ENCODE assay signal across 23 cellular contexts in genomic region chr20:3862333-3862732, GRCh38.
"Had no signal": no experiment of that assay in that cellular context is flagged by ENCODE, and none has a peak within 500 bp of the region (broad histone marks: within the 10 kb centered on the region; RNA-seq: fewer than 3 reads in every experiment).

No MANE protein-coding gene starts in this region.

- H3K27ac ChIP-seq: colonic mucosa, left ventricle myocardium inferior, lower lobe of right lung, pancreas, thoracic aorta, tibial nerve, upper lobe of left lung had no signal

- FAIRE-seq: frontal cortex, pancreas, urothelium cell line had no signal

- ATAC-seq: left colon; lower lobe of right lung; natural killer cell; pancreas; sciatic nerve; stimulated activated effector memory CD8-positive, alpha-beta T cell treated with anti-CD3 and anti-CD28 coated beads, Interleukin-12 subunit alpha, Interleukin-12 subunit beta, amount 100 ng/mL, for 72 hours had no signal

- H3K27me3 ChIP-seq: colonic mucosa, pancreas, tibial nerve, upper lobe of left lung had no signal

- H3K4me1 ChIP-seq: colonic mucosa, lower lobe of right lung, pancreas had no signal

- DNase-seq: colonic mucosa; effector CD8-positive, alpha-beta T cell; erythroblast; hypothalamus; immature natural killer cell; islet precursor cell; kidney glomerular epithelial cell; left colon; left ventricle myocardium inferior; lower lobe of right lung; natural killer cell; occipital lobe; pancreas; stimulated activated CD4-positive, alpha-beta T cell treated with anti-CD3 and anti-CD28 coated beads, Interleukin-2, amount 100 ng/mL, for 24 hours; stimulated activated CD4-positive, alpha-beta T cell treated with anti-CD3 and anti-CD28 coated beads, Interleukin-4, amount 100 ng/mL, for 24 hours; upper lobe of left lung had no signal

- H3K9me3 ChIP-seq: colonic mucosa, left ventricle myocardium inferior, lower lobe of right lung, pancreas, thoracic aorta, tibial nerve, upper lobe of left lung had no signal

- H3K4me2 ChIP-seq: smooth muscle cell had no signal

- H3K4me3 ChIP-seq: colonic mucosa, left ventricle myocardium inferior, lower lobe of right lung, pancreas, smooth muscle cell, thoracic aorta, tibial nerve, upper lobe of left lung had no signal
